In genomic region chr2:205925373-205926337, GRCh38 we compare ENCODE assay signal across 8 cellular contexts.
DNase-seq lines count a peak whose midpoint lies in the region; ATAC-seq and TF ChIP-seq lines count a peak whose summit lies in the region.

No MANE protein-coding gene starts in this region.

- H3K4me2 ChIP-seq in BLaER1 = peak overlapping the region; percentile 73

- H3K27me3 ChIP-seq in BLaER1 (no peaks in the 10 kb centered on the region), muscle layer of colon (ENCODE audit: control insufficient read depth in 1 of 2, insufficient read depth in 2 of 2, low read length in 2 of 2) (no peaks in the 10 kb centered on the region)

- H3K9ac ChIP-seq in BLaER1 (no peak overlapping the region), muscle layer of colon (ENCODE audit: low read length) (no peak overlapping the region)

- H3K36me3 ChIP-seq in BLaER1 = no peaks in the 10 kb centered on the region
- H3K36me3 ChIP-seq in muscle layer of colon (ENCODE audit: insufficient read depth, low read length) = no peaks in the 10 kb centered on the region

- no peaks in the 10 kb centered on the region for H4K20me1 ChIP-seq in BLaER1

- H3K4me1 ChIP-seq in BLaER1 = peaks cover 8% of the 10 kb centered on the region; the same call in 1 of the 2 replicates
- peaks cover 16% of the 10 kb centered on the region for H3K4me1 ChIP-seq in muscle layer of colon (ENCODE audit: insufficient read depth, low read length)

- H3K27ac ChIP-seq in BLaER1 (no peak overlapping the region), muscle layer of colon (ENCODE audit: low read depth, low read length) (peak overlapping the region; percentile 35)

- peak; percentile 88 for TF ChIP-seq CTCF in epithelial cell of esophagus (IDR thresholded peaks at IDR 0.05; ENCODE audit: insufficient read depth, low read depth, low read length, missing control alignments)

- H3K9me3 ChIP-seq in BLaER1 (no peaks in the 10 kb centered on the region), muscle layer of colon (ENCODE audit: low read length) (no peaks in the 10 kb centered on the region)

- DNase-seq in NCI-H82 (lab: John Stamatoyannopoulos, UW) = peak; percentile 82
- peak; percentile 67 for DNase-seq in activated CD8-positive, alpha-beta memory T cell treated with anti-CD3 and anti-CD28 coated beads, Interleukin-2, amount 50 U/mL, for 4 hours
- DNase-seq in epithelial cell of esophagus (ENCODE audit: low read depth) = peak; percentile 65
- DNase-seq in stimulated activated CD8-positive, alpha-beta memory T cell treated with anti-CD3 and anti-CD28 coated beads, Interleukin-4, amount 100 ng/mL, for 48 hours = peak; percentile 84

- ATAC-seq in GM19043 (IDR thresholded peaks at IDR 0.05; ENCODE audit: low read depth, unreplicated experiment) (peak; percentile 93), HG03196 (IDR thresholded peaks at IDR 0.05; ENCODE audit: unreplicated experiment) (peak; percentile 87)

- H3K4me3 ChIP-seq in BLaER1 = no peak overlapping the region; the same call in 1 of the 2 replicates
- H3K4me3 ChIP-seq in epithelial cell of esophagus (ENCODE audit: low read length) = no peak overlapping the region
- peak overlapping the region in 1 of 2 donors; percentile 48 for H3K4me3 ChIP-seq in muscle layer of colon (ENCODE audit: low read depth in 1 of 2, low read length in 2 of 2)
